ENCODE assay signal across 28 cellular contexts in the genomic region with DNA sequence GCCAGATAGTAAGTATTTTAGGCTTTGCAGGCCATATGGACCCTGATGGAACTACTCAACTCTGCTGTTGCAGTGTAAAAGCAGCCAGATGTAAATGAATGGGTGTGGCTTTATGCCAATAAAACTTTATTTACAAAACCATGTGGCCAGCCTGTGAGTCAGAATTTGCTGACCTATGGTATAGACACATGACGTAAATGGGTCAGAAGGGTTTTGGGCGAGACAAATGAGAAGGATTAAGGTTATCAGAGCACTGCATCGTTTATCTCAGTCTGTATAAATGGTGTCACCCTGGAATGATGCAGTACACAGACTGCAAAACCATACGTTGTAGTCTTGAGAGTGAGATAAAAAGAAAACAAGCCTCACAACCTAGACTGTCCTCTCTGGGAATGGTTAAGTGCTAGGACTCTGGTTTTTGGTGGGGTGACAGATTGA. TPM values are rescaled to one million over a fixed set of nuclear protein-coding genes. Genes with fewer than 3 reads are reported as not detected.
DNase-seq lines count a peak whose midpoint lies in the region; ATAC-seq, FAIRE-seq and TF ChIP-seq lines count a peak whose summit lies in the region.
"Had no signal": no experiment of that assay in that cellular context is flagged by ENCODE, and none has a peak within 500 bp of the region (broad histone marks: within the 10 kb centered on the region; RNA-seq: fewer than 3 reads in every experiment).

No MANE protein-coding gene starts in this region.

- H3K27me3 Mint-ChIP-seq in MCF 10A (ENCODE audit: insufficient read depth, unreplicated experiment) = no peaks in the 10 kb centered on the region
- H3K27me3 Mint-ChIP-seq: activated T-cell treated with anti-CD3 and anti-CD28 coated beads, Interleukin-2, amount 50 U/mL, for 24 hours; progenitor cell of endocrine pancreas had no signal

- no peak overlapping the region for H3K4me2 ChIP-seq in GM12878 (ENCODE audit: control insufficient read depth, insufficient read depth)
- H3K4me2 ChIP-seq: neural progenitor cell had no signal

- DNase-seq in MCF 10A (ENCODE audit: unreplicated experiment) (peak; percentile 22), breast epithelium (ENCODE audit: low spot score in 2 of 2) (no peak), GM12878 (ENCODE audit: low read depth, low spot score) (no peak), fibroblast of villous mesenchyme (ENCODE audit: low read depth) (peak; percentile 98), cortex of kidney (lab: John Stamatoyannopoulos, UW) (no peak), COLO668 (lab: John Stamatoyannopoulos, UW; ENCODE audit: unreplicated experiment) (no peak)
- DNase-seq: activated CD4-positive, CD25-positive, alpha-beta regulatory T cell treated with anti-CD3 and anti-CD28 coated beads, Interleukin-2, amount 50 U/mL, for 72 hours; activated naive CD4-positive, alpha-beta T cell; activated T-cell treated with anti-CD3 and anti-CD28 coated beads, Interleukin-2, amount 50 U/mL, for 24 hours; COR-L47; effector memory CD4-positive, alpha-beta T cell; esophagus squamous epithelium; head of caudate nucleus; Kasumi-1; left ventricle myocardium inferior; midbrain; NCI-H1105; NCI-H2081; NCI-H524; Right ventricle myocardium superior; stimulated activated naive CD4-positive, alpha-beta T cell treated with Interleukin-2 at 50 U/mL for 16 hours had no signal

- in situ Hi-C loops in GM12878 (cut with MboI) = no loop called here

- H3K27ac ChIP-seq in breast epithelium = no peak overlapping the region
- no peak overlapping the region for H3K27ac ChIP-seq in GM12878 (ENCODE audit: control insufficient read depth, insufficient read depth)
- H3K27ac ChIP-seq: 22Rv1, esophagus squamous epithelium, left ventricle myocardium inferior, neural progenitor cell had no signal

- H2AFZ ChIP-seq in GM12878 (ENCODE audit: control insufficient read depth, low read depth, low read length) = no peak overlapping the region
- H2AFZ ChIP-seq: neural progenitor cell had no signal

- no peak for ATAC-seq in GM12878
- no peak for ATAC-seq in GM19455 (IDR thresholded peaks at IDR 0.05; ENCODE audit: unreplicated experiment)
- no peak for ATAC-seq in GM19463 (IDR thresholded peaks at IDR 0.05; ENCODE audit: unreplicated experiment)

- H3K4me3 ChIP-seq in breast epithelium = no peak overlapping the region
- H3K4me3 ChIP-seq in GM12878 = no peak overlapping the region
- H3K4me3 ChIP-seq in fibroblast of villous mesenchyme (ENCODE audit: low read depth, low read length) = no peak overlapping the region
- H3K4me3 ChIP-seq: esophagus squamous epithelium, left ventricle myocardium inferior, neural progenitor cell had no signal

- H3K36me3 ChIP-seq in breast epithelium (no peaks in the 10 kb centered on the region), GM12878 (ENCODE audit: control insufficient read depth in 2 of 2, insufficient read depth in 2 of 2, low read length in 1 of 2) (no peaks in the 10 kb centered on the region)
- H3K36me3 ChIP-seq: esophagus squamous epithelium, left ventricle myocardium inferior, neural progenitor cell had no signal

- BruUV-seq in MCF 10A (replicated peaks; lab: Mats Ljungman, UMichigan) (no TSS peak), GM12878 (replicated peaks; lab: Mats Ljungman, UMichigan) (no TSS peak)

- peaks cover 9% of the 10 kb centered on the region for H3K4me1 Mint-ChIP-seq in MCF 10A (ENCODE audit: insufficient read depth, unreplicated experiment)
- H3K4me1 Mint-ChIP-seq: B cell, neural progenitor cell had no signal

- POLR2A ChIA-PET in MCF 10A (lab: Yijun Ruan, JAX) (interaction anchor here (0.6 to 1.6 kb wide), 2 partner anchors 13 to 47 kb away, joined by 3 to 4 read pairs; no protein-coding TSS in a partner anchor), GM12878 (lab: Charles Lee) (no interaction called here)

- SMC1A ChIA-PET in GM12878 (lab: Charles Lee; ENCODE audit: uncharacterized antibody, unreplicated experiment) = interaction anchor here (1.1 kb wide), 2 partner anchors 30 to 41 kb away, joined by 4 read pairs; no protein-coding TSS in a partner anchor

- 49% methylated on average over 4 of the region's 4 CpGs for WGBS in GM12878 (ENCODE audit: insufficient coverage, insufficient replicate concordance, low lambda C conversion rate, missing lambda C conversion rate)

- intact Hi-C loops in MCF 10A (cut with micrococcal nuclease) = no loop called here
- intact Hi-C loops in breast epithelium (cut with DNase I; ENCODE audit: low total_unique reads) = no loop called here
- intact Hi-C loops in GM12878 (cut with micrococcal nuclease; ENCODE audit: unreplicated experiment) = no loop called here

- no peaks in the 10 kb centered on the region for H4K20me1 ChIP-seq in GM12878 (ENCODE audit: control insufficient read depth, insufficient read depth)

- no peak overlapping the region for H3K4me3 Mint-ChIP-seq in MCF 10A (ENCODE audit: unreplicated experiment)
- H3K4me3 Mint-ChIP-seq: activated T-cell treated with anti-CD3 and anti-CD28 coated beads, Interleukin-2, amount 50 U/mL, for 24 hours; B cell; neural progenitor cell had no signal

- H3K4me1 ChIP-seq in breast epithelium (no peaks in the 10 kb centered on the region), GM12878 (ENCODE audit: control insufficient read depth, insufficient read depth, low read length) (no peaks in the 10 kb centered on the region)
- H3K4me1 ChIP-seq: neural progenitor cell had no signal

- H3K36me3 Mint-ChIP-seq in MCF 10A (ENCODE audit: insufficient read depth, unreplicated experiment) = peaks cover 22% of the 10 kb centered on the region
- H3K36me3 Mint-ChIP-seq: neural progenitor cell had no signal

- no peak for TF ChIP-seq EP300 in GM12878 (IDR thresholded peaks at IDR 0.05; ENCODE audit: borderline replicate concordance in 1 of 2, control insufficient read depth in 1 of 2, low read depth in 2 of 2, low read length in 2 of 2)

- RAD21 ChIA-PET in GM12878 (lab: Charles Lee; ENCODE audit: unreplicated experiment) = no interaction called here

- TF ChIP-seq CTCF in MCF 10A (IDR thresholded peaks at IDR 0.05; ENCODE audit: unreplicated experiment) (no peak), breast epithelium (IDR thresholded peaks at IDR 0.05) (no peak), GM12878 (IDR thresholded peaks at IDR 0.05 in 2 of 3, conservative IDR thresholded peaks at IDR 0.05 in 1 of 3; ENCODE audit: control insufficient read depth in 2 of 3, extremely low read depth in 1 of 3, insufficient read depth in 1 of 3, low read depth in 3 of 3, low read length in 3 of 3) (no peak), fibroblast of villous mesenchyme (IDR thresholded peaks at IDR 0.05; ENCODE audit: insufficient read depth, low read depth, low read length) (no peak)

- CTCF ChIA-PET in MCF 10A (lab: Yijun Ruan, JAX) = interaction anchor here (0.6 to 0.7 kb wide), 2 partner anchors 38 to 241 kb away, joined by 3 read pairs; no protein-coding TSS in a partner anchor
- CTCF ChIA-PET in GM12878 (lab: Yijun Ruan, JAX) = no interaction called here

- no peaks in the 10 kb centered on the region for H3K9me3 Mint-ChIP-seq in MCF 10A (ENCODE audit: unreplicated experiment)
- H3K9me3 Mint-ChIP-seq: activated T-cell treated with anti-CD3 and anti-CD28 coated beads, Interleukin-2, amount 50 U/mL, for 24 hours; neural progenitor cell had no signal

- H3K9ac ChIP-seq in GM12878 (ENCODE audit: control insufficient read depth, insufficient read depth, low read length) = no peak overlapping the region
- H3K9ac ChIP-seq: neural progenitor cell had no signal

- no peak for TF ChIP-seq RAD21 in GM12878 (IDR thresholded peaks at IDR 0.05; ENCODE audit: insufficient read depth, low read depth, low read length)

- H3K27ac Mint-ChIP-seq in MCF 10A (ENCODE audit: low read depth, unreplicated experiment) = peak overlapping the region; percentile 9
- H3K27ac Mint-ChIP-seq: activated T-cell treated with anti-CD3 and anti-CD28 coated beads, Interleukin-2, amount 50 U/mL, for 24 hours; B cell; neural progenitor cell had no signal

- no peak for TF ChIP-seq POLR2A in breast epithelium (IDR thresholded peaks at IDR 0.05)
- no peak for TF ChIP-seq POLR2A in GM12878 (IDR thresholded peaks at IDR 0.05; ENCODE audit: low read depth, low read length)

- no peaks in the 10 kb centered on the region for H3K27me3 ChIP-seq in breast epithelium
- H3K27me3 ChIP-seq in GM12878 (replicated peaks in 1 of 2; ENCODE audit: control insufficient read depth in 2 of 2, insufficient read depth in 2 of 2, low read length in 1 of 2) = no peaks in the 10 kb centered on the region
- H3K27me3 ChIP-seq: esophagus squamous epithelium, neural progenitor cell had no signal

- FAIRE-seq in GM12878 (lab: Jason Lieb, UNC) = no peak
- FAIRE-seq: HTR-8/SVneo had no signal

- H3K9me3 ChIP-seq in breast epithelium (no peaks in the 10 kb centered on the region), GM12878 (replicated peaks; ENCODE audit: control insufficient read depth, insufficient read depth, low read length) (no peaks in the 10 kb centered on the region)
- H3K9me3 ChIP-seq: esophagus squamous epithelium, left ventricle myocardium inferior had no signal

- H3K79me2 ChIP-seq in GM12878 (ENCODE audit: control insufficient read depth, insufficient read depth, low read length) = no peaks in the 10 kb centered on the region

RNA-seq across cellular contexts. Expression of a gene that starts 45.8 kb away (rescaled TPM):
- 30.3 and 32.6 TPM in 2 replicates for total RNA-seq in MCF 10A (2022)
- total RNA-seq in breast epithelium = 10 to 100 TPM; 40.0 to 99.9 (median 47.9) TPM
- 13.8 and 18.3 TPM in 2 replicates for total RNA-seq in GM12878 (2013; cell fraction: nucleolus; rRNA removed)
- total RNA-seq in GM12878 (2014; rRNA removed) = 6.9 and 10.5 TPM in 2 replicates
- total RNA-seq in GM12878 (2014; rRNA removed; fragmentation: Illumina TruSeq; extraction: Trizol) = 9.8 and 10.7 TPM in 2 replicates
- 7.7 and 8.1 TPM in 2 replicates for total RNA-seq in GM12878 (2021)
- 3.6 TPM for polyA plus RNA-seq in GM12878 (2011; ENCODE audit: low read depth)
- 24.4 and 29.4 TPM in 2 replicates for polyA plus RNA-seq in GM12878 (2011; rRNA removed)
- 13.5 and 14.0 TPM in 2 replicates for polyA plus RNA-seq in GM12878 (2011; cell fraction: cytosol; rRNA removed)
- 13.4 and 14.8 TPM in 2 replicates for polyA plus RNA-seq in GM12878 (2011; cell fraction: nucleus; rRNA removed)
- 4.8 TPM in 2 replicates for polyA plus RNA-seq in GM12878 (2012)
- 9.7 and 11.5 TPM in 2 replicates for polyA plus RNA-seq in GM12878 (2014; fragmentation: Illumina TruSeq; extraction: Trizol)
- 1 to 10 TPM; 5.5 to 6.8 TPM for polyA plus RNA-seq in GM12878 (2014; fragmentation: Nextera tagmentation; extraction: Ambion mirVana)
- 8.1 and 8.2 TPM in 2 replicates for polyA plus RNA-seq in GM12878 (2014; rRNA removed)
- 10 to 100 TPM; 11.3 to 12.0 TPM for polyA plus RNA-seq in GM12878 (2016; fragmentation: Nextera tagmentation; extraction: Ambion mirVana)
- 20.2 and 22.2 TPM in 2 replicates for polyA minus RNA-seq in GM12878 (2011; rRNA and poly(A)+ RNA removed)
- 7.8 TPM in 2 replicates for polyA minus RNA-seq in GM12878 (2011; cell fraction: cytosol; rRNA and poly(A)+ RNA removed)
- 8.2 and 18.8 TPM in 2 replicates for polyA minus RNA-seq in GM12878 (2011; cell fraction: nucleus; rRNA and poly(A)+ RNA removed)
- total RNA-seq in fibroblast of villous mesenchyme = 14.8 and 25.9 TPM in 2 replicates

Comparison
In these comparisons a context has a peak if more than half of its experiments do, and no peak if none do; other contexts are left out.
1. DNase-seq: peak in MCF 10A (single experiment) and fibroblast of villous mesenchyme (single experiment); none in breast epithelium (0 of 2), GM12878 (single experiment), cortex of kidney (single experiment) and COLO668 (single experiment).